8 cellular contexts compared by ENCODE assay signal in genomic region chr1:212414328-212415106, GRCh38. TPM values are rescaled to one million over a fixed set of nuclear protein-coding genes. Genes with fewer than 3 reads are reported as not detected.
DNase-seq lines count a peak whose midpoint lies in the region; ATAC-seq and TF ChIP-seq lines count a peak whose summit lies in the region.

Gene PACC1 (minus strand): TSS chr1:212414886. CDS start chr1:212414757, 129 bp downstream.

- H3K9me3 Mint-ChIP-seq in CD14-positive monocyte = peaks cover 0 to 3% (median 0%) of the 10 kb centered on the region in 7 donors

- ATAC-seq in GM19328 (IDR thresholded peaks at IDR 0.05; ENCODE audit: unreplicated experiment) = peak; percentile 96
- peak; percentile 98 for ATAC-seq in HG03469 (IDR thresholded peaks at IDR 0.05; ENCODE audit: unreplicated experiment)
- peak; percentile 95 to 97 (median 96) for ATAC-seq in right lobe of liver

- H3K4me3 Mint-ChIP-seq in CD14-positive monocyte = peak within 1 kb of the TSS; percentile 91 to 99

- TF ChIP-seq CTCF in CD14-positive monocyte (IDR thresholded peaks at IDR 0.05) (no peak), right lobe of liver (IDR thresholded peaks at IDR 0.05) (no peak)

- H3K27ac Mint-ChIP-seq in CD14-positive monocyte = peak within 1 kb of the TSS; percentile 82 to 95 (median 92)

- H3K27me3 Mint-ChIP-seq in CD14-positive monocyte (ENCODE audit: low read depth in 3 of 3) = peaks cover 0 to 2% (median 0%) of the 10 kb centered on the region in 3 donors

- no peaks in the 10 kb centered on the region for H3K27me3 ChIP-seq in right lobe of liver

- peaks cover 58% of the 10 kb centered on the region for H3K4me1 Mint-ChIP-seq in CD14-positive monocyte

- intact Hi-C loops in CD14-positive monocyte (cut with micrococcal nuclease) = no loop called here
- intact Hi-C loops in right lobe of liver (cut with DNase I) = no loop called here

- peak within 1 kb of the TSS; percentile 66 to 90 (median 83) for H3K4me3 ChIP-seq in right lobe of liver

- peak; percentile 98 for DNase-seq in CD14-positive monocyte (ENCODE audit: low spot score)
- DNase-seq in NCI-H774 (lab: John Stamatoyannopoulos, UW) = peak; percentile 94
- DNase-seq in activated CD4-positive, alpha-beta T cell treated with anti-CD3 and anti-CD28 coated beads, Interleukin-2, amount 50 U/mL, for 4 hours = peak; percentile 79 to 81
- peak; percentile 49 to 87 for DNase-seq in dermis microvascular lymphatic vessel endothelial cell (ENCODE audit: low read depth in 2 of 2)
- DNase-seq in right lobe of liver = peak; percentile 90 to 94 (median 91)
- DNase-seq in stimulated activated CD4-positive, alpha-beta T cell treated with anti-CD3 and anti-CD28 coated beads, Interleukin-4, amount 100 ng/mL, for 4 hours = peak; percentile 79 to 85

- WGBS in right lobe of liver (ENCODE audit: insufficient coverage, low coverage, low lambda C conversion rate, missing lambda C conversion rate) = 0% methylated on average over 5 of the region's 74 CpGs

- no peaks in the 10 kb centered on the region for H3K36me3 ChIP-seq in right lobe of liver

- H3K4me1 ChIP-seq in right lobe of liver = peaks cover 0 to 15% (median 0%) of the 10 kb centered on the region in 4 donors

- H3K9me3 ChIP-seq in right lobe of liver = no peaks in the 10 kb centered on the region

- H3K36me3 Mint-ChIP-seq in CD14-positive monocyte = peaks cover 24% of the 10 kb centered on the region in 2 donors

- peak; percentile 57 for TF ChIP-seq POLR2A in right lobe of liver (IDR thresholded peaks at IDR 0.05)

- H3K27ac ChIP-seq in right lobe of liver = peak within 1 kb of the TSS in 2 of 3 donors; percentile 15 to 45

RNA-seq across cellular contexts. Expression of gene PACC1, which starts in this region (rescaled TPM):
- polyA plus RNA-seq in CD14-positive monocyte = 10 to 100 TPM; 14.0 to 14.7 TPM
- total RNA-seq in dermis microvascular lymphatic vessel endothelial cell = 6.0 and 6.2 TPM in 2 replicates
- 1 to 10 TPM in 5 of 6 experiments, under 1 TPM in 1; 0.88 to 3.3 (median 1.7) TPM for total RNA-seq in right lobe of liver

Comparison
In these comparisons a context has a peak if more than half of its experiments do, and no peak if none do; other contexts are left out.
1. Peak in every context shown above with its lines: DNase-seq, ATAC-seq, H3K4me3 ChIP-seq and H3K27ac ChIP-seq.